22 cellular contexts compared by ENCODE assay signal in the genomic region with DNA sequence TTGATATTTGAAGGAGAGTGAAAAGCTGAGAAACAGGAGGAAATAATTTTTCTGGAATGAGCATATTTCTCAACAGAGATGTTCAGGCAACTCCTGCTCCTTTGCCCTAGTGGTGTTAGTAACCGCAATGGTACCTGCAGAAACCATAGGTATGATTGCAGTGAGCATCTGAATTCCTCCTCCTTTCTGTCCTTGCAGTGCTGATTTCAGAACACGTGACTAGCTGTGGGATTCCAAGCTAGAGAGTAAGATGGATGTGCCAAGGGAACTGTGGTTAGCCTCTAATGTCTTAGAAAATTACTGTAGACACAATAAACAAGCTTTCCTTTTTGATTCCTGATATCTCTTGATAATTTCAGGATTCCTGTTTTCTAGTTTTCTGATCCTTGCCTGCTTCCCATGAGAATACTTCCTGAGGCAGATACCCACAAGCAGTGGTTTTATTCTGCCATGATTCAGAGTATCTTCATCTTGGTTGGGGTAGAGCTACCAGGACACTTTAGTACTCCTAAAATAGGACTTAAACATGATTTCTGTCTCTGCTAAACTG. TPM values are rescaled to one million over a fixed set of nuclear protein-coding genes. Genes with fewer than 3 reads are reported as not detected.
DNase-seq lines count a peak whose midpoint lies in the region; ATAC-seq and TF ChIP-seq lines count a peak whose summit lies in the region.
"Had no signal": no experiment of that assay in that cellular context is flagged by ENCODE, and none has a peak within 500 bp of the region (broad histone marks: within the 10 kb centered on the region; RNA-seq: fewer than 3 reads in every experiment).

No MANE protein-coding gene starts in this region.

- TF ChIP-seq CTCF in MM.1S (IDR thresholded peaks at IDR 0.05; ENCODE audit: low read length) (no peak), choroid plexus epithelial cell (conservative IDR thresholded peaks at IDR 0.05; ENCODE audit: low read depth, low read length) (no peak)

- intact Hi-C loops in cardiac septum (cut with DNase I), result no loop called here

- peaks cover 18% of the 10 kb centered on the region for H3F3A ChIP-seq in MM.1S (ENCODE audit: insufficient read depth, low read length)

- H3K23ac ChIP-seq in trophoblast cell (ENCODE audit: low read length), result no peak overlapping the region

- DNase-seq in GM03348 (ENCODE audit: low spot score), result peak; percentile 22
- no peak for DNase-seq in MM.1S
- peak; percentile 14 for DNase-seq in choroid plexus epithelial cell (ENCODE audit: low read depth)
- peak; percentile 86 to 94 for DNase-seq in trophoblast cell
- no peak for DNase-seq in NCI-H2196 (lab: John Stamatoyannopoulos, UW; ENCODE audit: unreplicated experiment)
- DNase-seq in cardiac septum (ENCODE audit: low spot score), result no peak
- DNase-seq: activated CD8-positive, alpha-beta memory T cell treated with anti-CD3 and anti-CD28 coated beads, Interleukin-2, amount 50 U/mL, for 4 hours; activated effector memory CD4-positive, alpha-beta T cell treated with anti-CD3 and anti-CD28 coated beads, Interleukin-2, amount 50 U/mL, for 16 hours; activated naive CD8-positive, alpha-beta T cell treated with anti-CD3 and anti-CD28 coated beads, Interleukin-2, amount 50 U/mL, for 24 hours; CD4-positive, alpha-beta memory T cell; DMS 273 treated with DMSO at 0.1 percent for 48 hours; GDM1; heart left ventricle; left ventricle myocardium inferior; mucosa of descending colon; NCI-H1105; NCI-H2029; NCI-H226; posterior cingulate gyrus; T-helper 17 cell had no signal

- peak overlapping the region; percentile 46 for H3K4me2 ChIP-seq in MM.1S (ENCODE audit: low read depth, low read length)
- no peak overlapping the region for H3K4me2 ChIP-seq in trophoblast cell (ENCODE audit: low read length)

- H3K14ac ChIP-seq in trophoblast cell (ENCODE audit: low read length), result no peak overlapping the region

- H3K9me2 ChIP-seq in MM.1S (replicated peaks; ENCODE audit: insufficient read depth, low read length), result no peaks in the 10 kb centered on the region

- H3K79me2 ChIP-seq in MM.1S (ENCODE audit: low read length) (no peaks in the 10 kb centered on the region), trophoblast cell (ENCODE audit: control insufficient read depth, insufficient read depth, low read length, poor library complexity) (no peaks in the 10 kb centered on the region)

- 0 out of 2 replicates have a peak, but pooled peaks cover 8% of the 10 kb centered on the region for H3K27me3 ChIP-seq in MM.1S (replicated peaks; ENCODE audit: insufficient read depth, low read length)
- H3K27me3 ChIP-seq in trophoblast cell (ENCODE audit: insufficient read depth, low read length), result no peaks in the 10 kb centered on the region
- H3K27me3 ChIP-seq: heart left ventricle had no signal

- no peak overlapping the region for H2AK5ac ChIP-seq in trophoblast cell (ENCODE audit: low read length)

- no peaks in the 10 kb centered on the region for H4K20me1 ChIP-seq in MM.1S (ENCODE audit: insufficient read depth, low read length)

- no peak overlapping the region for H2BK12ac ChIP-seq in trophoblast cell (ENCODE audit: low read length)

- H2AFZ ChIP-seq in MM.1S (ENCODE audit: low read length) (no peak overlapping the region), trophoblast cell (ENCODE audit: insufficient read depth, low read length, poor library complexity) (no peak overlapping the region)

- H3K27ac ChIP-seq in MM.1S (ENCODE audit: low read length) (peak overlapping the region; percentile 33; the same call in 1 of the 2 replicates), trophoblast cell (ENCODE audit: low read depth, low read length) (no peak overlapping the region)
- H3K27ac ChIP-seq: heart left ventricle, left ventricle myocardium inferior, VCaP had no signal

- H4K12ac ChIP-seq in trophoblast cell (ENCODE audit: low read depth, low read length), result no peak overlapping the region

- no peak overlapping the region for H3K4ac ChIP-seq in trophoblast cell (ENCODE audit: low read depth, low read length)

- H2BK5ac ChIP-seq in trophoblast cell (ENCODE audit: low read depth, low read length, poor library complexity), result no peak overlapping the region

- no peak overlapping the region for H3K18ac ChIP-seq in trophoblast cell (ENCODE audit: low read length)

- no peak overlapping the region for H4K91ac ChIP-seq in trophoblast cell (ENCODE audit: low read depth, low read length)

- H3K4me3 ChIP-seq in MM.1S (ENCODE audit: low read length) (peak overlapping the region; percentile 2; the same call in 1 of the 2 replicates), choroid plexus epithelial cell (ENCODE audit: low read depth, low read length) (no peak overlapping the region), trophoblast cell (ENCODE audit: low read depth, low read length) (no peak overlapping the region)
- H3K4me3 ChIP-seq: heart left ventricle, left ventricle myocardium inferior, mucosa of descending colon had no signal

- H2BK120ac ChIP-seq in trophoblast cell (ENCODE audit: insufficient read depth, low read length, poor library complexity), result no peak overlapping the region

- no peak overlapping the region for H3K9ac ChIP-seq in MM.1S (ENCODE audit: low read length)
- no peak overlapping the region for H3K9ac ChIP-seq in trophoblast cell (ENCODE audit: low read length)

- WGBS in trophoblast cell (ENCODE audit: extremely low coverage, insufficient coverage, insufficient read length), result no CpG with 5 or more reads among the region's 2 CpGs

- no peaks in the 10 kb centered on the region for H3K79me1 ChIP-seq in trophoblast cell (ENCODE audit: low read length)

- H3K36me3 ChIP-seq in MM.1S (replicated peaks; ENCODE audit: insufficient read depth, low read length) (no peaks in the 10 kb centered on the region), trophoblast cell (ENCODE audit: control insufficient read depth in 1 of 2, insufficient read depth in 2 of 2, low read length in 2 of 2) (no peaks in the 10 kb centered on the region)
- H3K36me3 ChIP-seq: heart left ventricle, left ventricle myocardium inferior had no signal

- H4K8ac ChIP-seq in trophoblast cell (ENCODE audit: low read depth, low read length), result no peak overlapping the region

- ATAC-seq in HG02623 (IDR thresholded peaks at IDR 0.05; ENCODE audit: unreplicated experiment), result no peak
- ATAC-seq: activated naive CD8-positive, alpha-beta T cell treated with anti-CD3 and anti-CD28 coated beads, Interleukin-2, amount 50 U/mL, for 24 hours; heart left ventricle; mucosa of descending colon; T-helper 17 cell had no signal

- H3K4me1 ChIP-seq in MM.1S (ENCODE audit: low read length) (peaks cover 27% of the 10 kb centered on the region), trophoblast cell (ENCODE audit: control insufficient read depth in 1 of 2, insufficient read depth in 2 of 2, low read length in 2 of 2) (no peaks in the 10 kb centered on the region)
- H3K4me1 ChIP-seq: heart left ventricle, left ventricle myocardium inferior had no signal

- H3K9me3 ChIP-seq in MM.1S (replicated peaks; ENCODE audit: insufficient read depth, low read length) (no peaks in the 10 kb centered on the region), trophoblast cell (ENCODE audit: insufficient read depth, low read depth, low read length) (no peaks in the 10 kb centered on the region)
- H3K9me3 ChIP-seq: mucosa of descending colon had no signal

RNA-seq across cellular contexts. Expression of gene LRGUK, which starts 27.5 kb away (rescaled TPM):
- polyA plus RNA-seq in trophoblast cell (2013), result 0.17 and 0.18 TPM in 2 replicates
- 0.24 TPM for total RNA-seq in cardiac septum
- polyA plus RNA-seq: CD4-positive, alpha-beta memory T cell had no signal

Comparison
In these comparisons a context has a peak if more than half of its experiments do, and no peak if none do; other contexts are left out.
1. DNase-seq: peak in GM03348 (single experiment), choroid plexus epithelial cell (single experiment) and trophoblast cell (2 of 2); none in MM.1S (single experiment), NCI-H2196 (single experiment) and cardiac septum (single experiment).